ENCODE assay signal across 8 cellular contexts in genomic region chr11:20364412-20364792, GRCh38. TPM values are rescaled to one million over a fixed set of nuclear protein-coding genes. Genes with fewer than 3 reads are reported as not detected.
DNase-seq lines count a peak whose midpoint lies in the region; ATAC-seq lines count a peak whose summit lies in the region.

No MANE protein-coding gene starts in this region.

- H3K36me3 ChIP-seq in iPS-15b (ENCODE audit: control insufficient read depth, insufficient read depth, low read length) (no peaks in the 10 kb centered on the region), stomach smooth muscle (ENCODE audit: control insufficient read depth in 2 of 2, insufficient read depth in 2 of 2, low read length in 2 of 2) (no peaks in the 10 kb centered on the region)

- H3K27ac Mint-ChIP-seq in activated CD4-positive, alpha-beta T cell treated with anti-CD3 and anti-CD28 coated beads for 36 hours = peak overlapping the region; percentile 89
- H3K27ac Mint-ChIP-seq in activated T-helper 17 cell treated with anti-CD3 and anti-CD28 coated beads, Interleukin-2, amount 50 U/mL, for 72 hours = peak overlapping the region; percentile 86

- peak overlapping the region; percentile 76 for H3K4me3 Mint-ChIP-seq in activated CD4-positive, alpha-beta T cell treated with anti-CD3 and anti-CD28 coated beads for 36 hours
- H3K4me3 Mint-ChIP-seq in activated T-helper 17 cell treated with anti-CD3 and anti-CD28 coated beads, Interleukin-2, amount 50 U/mL, for 72 hours = peak overlapping the region; percentile 81

- H3K36me3 Mint-ChIP-seq in activated CD4-positive, alpha-beta T cell treated with anti-CD3 and anti-CD28 coated beads for 36 hours (ENCODE audit: low read depth) = peaks cover 47% of the 10 kb centered on the region
- peaks cover 57% of the 10 kb centered on the region for H3K36me3 Mint-ChIP-seq in activated T-helper 17 cell treated with anti-CD3 and anti-CD28 coated beads, Interleukin-2, amount 50 U/mL, for 72 hours (ENCODE audit: low read depth)

- H3K9ac ChIP-seq in iPS-15b (ENCODE audit: low read depth, low read length) (no peak overlapping the region), stomach smooth muscle (ENCODE audit: low read length in 2 of 2) (peak overlapping the region; percentile 60 to 74)

- no peaks in the 10 kb centered on the region for H3K27me3 Mint-ChIP-seq in activated CD4-positive, alpha-beta T cell treated with anti-CD3 and anti-CD28 coated beads for 36 hours
- no peaks in the 10 kb centered on the region for H3K27me3 Mint-ChIP-seq in activated T-helper 17 cell treated with anti-CD3 and anti-CD28 coated beads, Interleukin-2, amount 50 U/mL, for 72 hours

- peaks cover 7% of the 10 kb centered on the region for H3K4me1 ChIP-seq in iPS-15b (ENCODE audit: control insufficient read depth, insufficient read depth, low read length)
- peaks cover 12% of the 10 kb centered on the region for H3K4me1 ChIP-seq in stomach smooth muscle (ENCODE audit: control insufficient read depth, insufficient read depth, low read length)

- DNase-seq in activated CD4-positive, alpha-beta T cell treated with anti-CD3 and anti-CD28 coated beads for 36 hours = no peak
- DNase-seq in activated CD4-positive, alpha-beta T cell treated with anti-CD3 and anti-CD28 coated beads, Interleukin-2, amount 50 U/mL, for 4 hours = no peak
- DNase-seq in Kasumi-1 (lab: John Stamatoyannopoulos, UW) (no peak), activated gamma-delta T cell treated with Interleukin-2 at 50 U/mL for 16 hours (no peak)

- intact Hi-C loops in activated CD4-positive, alpha-beta T cell treated with anti-CD3 and anti-CD28 coated beads for 36 hours (cut with DNase I, micrococcal nuclease) = loop anchor here in 1 of 2 experiments (5.0 to 10.0 kb wide), 5 partner anchors 390 to 1730 kb away; partner anchors contain the start of genes NAV2, SPTY2D1 and ZDHHC13

- H3K4me1 Mint-ChIP-seq in activated CD4-positive, alpha-beta T cell treated with anti-CD3 and anti-CD28 coated beads for 36 hours = peaks cover 73% of the 10 kb centered on the region
- H3K4me1 Mint-ChIP-seq in activated T-helper 17 cell treated with anti-CD3 and anti-CD28 coated beads, Interleukin-2, amount 50 U/mL, for 72 hours = peaks cover 35% of the 10 kb centered on the region

- H3K4me3 ChIP-seq in iPS-15b (ENCODE audit: low read depth, low read length) (peak overlapping the region; percentile 66), stomach smooth muscle (ENCODE audit: low read length in 2 of 2) (peak overlapping the region; percentile 73 to 88)

- H3K9me3 ChIP-seq in iPS-15b (ENCODE audit: control insufficient read depth, insufficient read depth, low read length) (no peaks in the 10 kb centered on the region), stomach smooth muscle (ENCODE audit: control insufficient read depth in 2 of 2, low read length in 2 of 2) (no peaks in the 10 kb centered on the region)

- POLR2A ChIA-PET in activated CD4-positive, alpha-beta T cell treated with anti-CD3 and anti-CD28 coated beads for 36 hours (lab: Charles Lee) = interaction anchor here (0.9 kb wide), 1 partner anchor 10 kb away, joined by 3 read pairs; no protein-coding TSS in a partner anchor

- H3K27ac ChIP-seq in stomach smooth muscle (ENCODE audit: low read length) = peak overlapping the region; percentile 50

- H3K9me3 Mint-ChIP-seq in activated CD4-positive, alpha-beta T cell treated with anti-CD3 and anti-CD28 coated beads for 36 hours (ENCODE audit: low read depth) = peaks cover 2% of the 10 kb centered on the region
- H3K9me3 Mint-ChIP-seq in activated T-helper 17 cell treated with anti-CD3 and anti-CD28 coated beads, Interleukin-2, amount 50 U/mL, for 72 hours = peaks cover 6% of the 10 kb centered on the region

- H3K27me3 ChIP-seq in iPS-15b (ENCODE audit: control insufficient read depth, insufficient read depth, low read length) (peaks cover 26% of the 10 kb centered on the region), stomach smooth muscle (ENCODE audit: control insufficient read depth in 1 of 2, insufficient read depth in 2 of 2, low read length in 2 of 2) (peaks cover 0 to 10% of the 10 kb centered on the region in 2 donors)

- CTCF ChIA-PET in activated CD4-positive, alpha-beta T cell treated with anti-CD3 and anti-CD28 coated beads for 36 hours (lab: Charles Lee) = interaction anchor here (0.6 to 2.5 kb wide), 3 partner anchors 9 to 96 kb away, joined by 3 to 11 read pairs (median 3); no protein-coding TSS in a partner anchor

- ATAC-seq in activated CD4-positive, alpha-beta T cell treated with anti-CD3 and anti-CD28 coated beads for 36 hours = no peak
- no peak for ATAC-seq in activated T-helper 17 cell treated with anti-CD3 and anti-CD28 coated beads, Interleukin-2, amount 50 U/mL, for 72 hours (replicated peaks)
- ATAC-seq in HG02885 (IDR thresholded peaks at IDR 0.05; ENCODE audit: poor library complexity, unreplicated experiment) = no peak

RNA-seq across cellular contexts. Expression of gene HTATIP2, which starts 0.9 kb away (rescaled TPM):
- total RNA-seq in activated CD4-positive, alpha-beta T cell treated with anti-CD3 and anti-CD28 coated beads for 36 hours = 10 to 100 TPM; 41.4 to 60.4 TPM
- 10 to 100 TPM; 64.9 to 76.5 TPM for total RNA-seq in activated T-helper 17 cell treated with anti-CD3 and anti-CD28 coated beads, Interleukin-2, amount 50 U/mL, for 72 hours

RNA-seq across cellular contexts. Expression of gene PRMT3, which starts 23.1 kb away (rescaled TPM):
- total RNA-seq in activated CD4-positive, alpha-beta T cell treated with anti-CD3 and anti-CD28 coated beads for 36 hours = 10 to 100 TPM; 36.5 to 39.0 TPM
- 10 to 100 TPM; 21.4 to 42.0 TPM for total RNA-seq in activated T-helper 17 cell treated with anti-CD3 and anti-CD28 coated beads, Interleukin-2, amount 50 U/mL, for 72 hours
